10 cellular contexts compared by ENCODE assay signal in the genomic region with DNA sequence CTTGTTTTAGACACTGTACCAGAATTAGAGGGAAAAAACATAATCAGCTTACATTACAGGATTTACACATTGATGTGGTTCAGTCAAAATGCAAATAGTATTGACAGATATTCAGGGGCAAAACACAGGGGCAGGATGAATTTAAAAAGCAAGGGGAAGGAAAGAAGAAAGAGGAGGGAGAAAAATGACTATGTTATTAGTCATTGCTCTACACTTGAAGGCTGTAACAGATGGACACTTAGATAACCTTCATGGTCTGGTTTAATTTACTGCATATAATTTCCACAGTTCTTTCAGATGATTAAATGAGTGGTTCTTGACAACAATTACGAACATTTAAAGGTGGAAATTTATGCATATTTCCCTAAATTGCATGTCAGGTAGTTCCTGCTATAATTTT.
A peak's percentile ranks its signal among the peaks of the same experiment; 100 is the strongest.
DNase-seq lines count a peak whose midpoint lies in the region; ATAC-seq and TF ChIP-seq lines count a peak whose summit lies in the region.
"Had no signal": no experiment of that assay in that cellular context is flagged by ENCODE, and none has a peak within 500 bp of the region (broad histone marks: within the 10 kb centered on the region; RNA-seq: fewer than 3 reads in every experiment).

No MANE protein-coding gene starts in this region.

- no peak overlapping the region for H3K27ac ChIP-seq in parathyroid adenoma
- H3K27ac ChIP-seq: sigmoid colon had no signal

- no peak overlapping the region for H3K9ac ChIP-seq in parathyroid adenoma

- TF ChIP-seq CTCF in parathyroid adenoma (IDR thresholded peaks at IDR 0.05): no peak

- H3K79me2 ChIP-seq in parathyroid adenoma: peaks cover 11% of the 10 kb centered on the region

- no peaks in the 10 kb centered on the region for H3K36me3 ChIP-seq in parathyroid adenoma (ENCODE audit: control insufficient read depth, insufficient read depth, low read length)
- H3K36me3 ChIP-seq: sigmoid colon had no signal

- H3K4me1 ChIP-seq in parathyroid adenoma: peaks cover 8% of the 10 kb centered on the region

- H3K9me3 ChIP-seq in parathyroid adenoma (ENCODE audit: control insufficient read depth, low read length): no peaks in the 10 kb centered on the region
- H3K9me3 ChIP-seq: sigmoid colon had no signal

- DNase-seq in activated CD4-positive, CD25-positive, alpha-beta regulatory T cell (lab: John Stamatoyannopoulos, UW): no peak
- DNase-seq in NCI-H226 (peak; percentile 12), astrocyte of the hippocampus (ENCODE audit: low read depth, low spot score) (peak; percentile 34), Kasumi-1 (lab: John Stamatoyannopoulos, UW) (no peak)
- DNase-seq: head of caudate nucleus, sigmoid colon had no signal

- H3K4me3 ChIP-seq in parathyroid adenoma (ENCODE audit: low read depth, low read length): no peak overlapping the region
- H3K4me3 ChIP-seq: sigmoid colon had no signal

- ATAC-seq in activated CD4-positive, CD25-positive, alpha-beta regulatory T cell treated with anti-CD3 and anti-CD28 coated beads, Interleukin-2, amount 50 U/mL, for 24 hours: peak; percentile 74 to 80
- ATAC-seq in GM19452 (IDR thresholded peaks at IDR 0.05; ENCODE audit: unreplicated experiment): no peak
- ATAC-seq in GM21390 (IDR thresholded peaks at IDR 0.05; ENCODE audit: unreplicated experiment): no peak

- H3K27me3 ChIP-seq in parathyroid adenoma (ENCODE audit: control insufficient read depth, insufficient read depth, low read length): no peaks in the 10 kb centered on the region
- H3K27me3 ChIP-seq: sigmoid colon had no signal

- H2AFZ ChIP-seq in parathyroid adenoma: no peak overlapping the region

- peak overlapping the region; percentile 41 for H3K4me2 ChIP-seq in parathyroid adenoma (ENCODE audit: low read length)

Comparison
In these comparisons a context has a peak if more than half of its experiments do, and no peak if none do; other contexts are left out.
1. ATAC-seq: peak in activated CD4-positive, CD25-positive, alpha-beta regulatory T cell treated with anti-CD3 and anti-CD28 coated beads, Interleukin-2, amount 50 U/mL, for 24 hours (2 of 2); none in GM19452 (single experiment) and GM21390 (single experiment).
2. DNase-seq: peak in NCI-H226 (single experiment) and astrocyte of the hippocampus (single experiment); none in activated CD4-positive, CD25-positive, alpha-beta regulatory T cell (0 of 4) and Kasumi-1 (0 of 2).